17 cellular contexts compared by ENCODE assay signal in the genomic region with DNA sequence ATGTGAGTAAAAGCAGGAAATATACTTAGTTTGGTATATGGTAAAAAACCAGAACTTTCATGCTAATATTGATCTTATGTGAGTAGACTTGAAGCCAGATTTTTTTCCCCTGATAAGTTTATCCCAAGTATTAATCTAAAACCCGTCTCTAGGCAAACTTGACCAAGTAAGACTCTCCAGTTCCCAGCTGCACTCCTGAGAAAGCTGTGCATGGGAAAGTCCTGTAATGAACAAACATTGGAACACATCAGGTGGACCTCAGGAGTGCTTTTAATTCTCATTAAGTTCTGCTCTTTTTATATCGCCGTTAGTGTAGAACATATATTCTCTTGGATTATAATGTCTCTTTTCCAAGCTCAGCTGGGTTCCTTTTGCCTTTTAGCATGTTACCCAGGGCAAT.
A peak's percentile ranks its signal among the peaks of the same experiment; 100 is the strongest.
DNase-seq lines count a peak whose midpoint lies in the region; ATAC-seq, FAIRE-seq and TF ChIP-seq lines count a peak whose summit lies in the region.
"Had no signal": no experiment of that assay in that cellular context is flagged by ENCODE, and none has a peak within 500 bp of the region (broad histone marks: within the 10 kb centered on the region; RNA-seq: fewer than 3 reads in every experiment).

No MANE protein-coding gene starts in this region.

- 21 to 22% methylated on average over 3 of the region's 3 CpGs for WGBS in pancreas, 2 donors

- peaks cover 26% of the 10 kb centered on the region for H3K4me1 Mint-ChIP-seq in activated CD4-positive, alpha-beta memory T cell treated with anti-CD3 and anti-CD28 coated beads for 36 hours (ENCODE audit: low read depth)
- H3K4me1 Mint-ChIP-seq in activated CD4-positive, alpha-beta memory T cell treated with anti-CD3 and anti-CD28 coated beads, Interleukin-2, amount 10 ng/mL, durations not matched to agents 7 days and 5 days = peaks cover 30% of the 10 kb centered on the region
- peaks cover 12 to 28% (median 23%) of the 10 kb centered on the region in 3 donors for H3K4me1 Mint-ChIP-seq in IgD-negative memory B cell
- H3K4me1 Mint-ChIP-seq in immature natural killer cell = peaks cover 15 to 18% of the 10 kb centered on the region in 2 donors

- CTCF ChIA-PET in activated CD4-positive, alpha-beta memory T cell treated with anti-CD3 and anti-CD28 coated beads for 36 hours (lab: Charles Lee) = interaction anchor here (1.1 to 2.2 kb wide), 5 partner anchors 12 to 354 kb away, joined by 3 to 8 read pairs (median 6); no protein-coding TSS in a partner anchor
- CTCF ChIA-PET in activated CD4-positive, alpha-beta memory T cell treated with anti-CD3 and anti-CD28 coated beads, Interleukin-2, amount 10 ng/mL, durations not matched to agents 7 days and 5 days (lab: Charles Lee) = interaction anchor here (0.6 to 2.1 kb wide), 6 partner anchors 14 to 127 kb away, joined by 3 to 7 read pairs (median 3); no protein-coding TSS in a partner anchor

- intact Hi-C loops in activated CD4-positive, alpha-beta memory T cell treated with anti-CD3 and anti-CD28 coated beads for 36 hours (cut with micrococcal nuclease) = loop anchor here (2.0 kb wide), 1 partner anchor 191 kb away; no protein-coding TSS in a partner anchor
- intact Hi-C loops in pancreas (cut with DNase I) = no loop called here

- no peak for DNase-seq in activated CD4-positive, alpha-beta memory T cell treated with anti-CD3 and anti-CD28 coated beads for 36 hours
- no peak for DNase-seq in activated CD4-positive, alpha-beta memory T cell treated with anti-CD3 and anti-CD28 coated beads, Interleukin-2, amount 10 ng/mL, durations not matched to agents 7 days and 5 days
- DNase-seq in immature natural killer cell (no peak), pancreas (peak in 1 of 6 donors; percentile 13), erythroblast (lab: John Stamatoyannopoulos, UW) (no peak), NCI-H510A (lab: John Stamatoyannopoulos, UW) (no peak), NCI-H1694 treated with DMSO at 0.1 percent for 48 hours (lab: John Stamatoyannopoulos, UW) (no peak)
- DNase-seq: ACHN; CD4-positive, alpha-beta T cell; DMS153; DND-41; GOT3; H9 had no signal

- peak; percentile 42 to 73 (median 59) for ATAC-seq in pancreas

- H3K9me3 Mint-ChIP-seq in activated CD4-positive, alpha-beta memory T cell treated with anti-CD3 and anti-CD28 coated beads for 36 hours = no peaks in the 10 kb centered on the region
- H3K9me3 Mint-ChIP-seq in activated CD4-positive, alpha-beta memory T cell treated with anti-CD3 and anti-CD28 coated beads, Interleukin-2, amount 10 ng/mL, durations not matched to agents 7 days and 5 days = no peaks in the 10 kb centered on the region
- no peaks in the 10 kb centered on the region for H3K9me3 Mint-ChIP-seq in IgD-negative memory B cell
- no peaks in the 10 kb centered on the region for H3K9me3 Mint-ChIP-seq in immature natural killer cell
- H3K9me3 Mint-ChIP-seq: CD4-positive, alpha-beta T cell; H9 had no signal

- TF ChIP-seq POLR2A in erythroblast (IDR thresholded peaks at IDR 0.05; ENCODE audit: low read length) = no peak

- H3K4me1 ChIP-seq in pancreas = peaks cover 0 to 17% (median 14%) of the 10 kb centered on the region in 3 donors

- H3K36me3 ChIP-seq in pancreas = peaks cover 0 to 2% (median 0%) of the 10 kb centered on the region in 3 donors

- H3K27me3 Mint-ChIP-seq in activated CD4-positive, alpha-beta memory T cell treated with anti-CD3 and anti-CD28 coated beads for 36 hours = no peaks in the 10 kb centered on the region
- H3K27me3 Mint-ChIP-seq in activated CD4-positive, alpha-beta memory T cell treated with anti-CD3 and anti-CD28 coated beads, Interleukin-2, amount 10 ng/mL, durations not matched to agents 7 days and 5 days = no peaks in the 10 kb centered on the region
- H3K27me3 Mint-ChIP-seq in IgD-negative memory B cell = no peaks in the 10 kb centered on the region
- peaks cover 0 to 11% (median 8%) of the 10 kb centered on the region in 3 donors for H3K27me3 Mint-ChIP-seq in immature natural killer cell (ENCODE audit: low read depth in 3 of 3)
- H3K27me3 Mint-ChIP-seq: CD4-positive, alpha-beta T cell had no signal

- no peak for TF ChIP-seq CTCF in pancreas (IDR thresholded peaks at IDR 0.05)

- H3K4me3 ChIP-seq in pancreas = peak overlapping the region in 1 of 4 donors; percentile 9
- H3K4me3 ChIP-seq: BLaER1 treated with 17β-estradiol and CSF1 and Interleukin-3, amounts not matched to agents 10 nM and 100 nM had no signal

- H3K27me3 ChIP-seq in pancreas = no peaks in the 10 kb centered on the region
- H3K27me3 ChIP-seq: BLaER1 treated with 17β-estradiol and CSF1 and Interleukin-3, amounts not matched to agents 10 nM and 100 nM had no signal

- POLR2A ChIA-PET in activated CD4-positive, alpha-beta memory T cell treated with anti-CD3 and anti-CD28 coated beads for 36 hours (lab: Charles Lee) = interaction anchor here (0.8 to 1.2 kb wide), 3 partner anchors 34 to 127 kb away, joined by 3 read pairs; no protein-coding TSS in a partner anchor
- POLR2A ChIA-PET in activated CD4-positive, alpha-beta memory T cell treated with anti-CD3 and anti-CD28 coated beads, Interleukin-2, amount 10 ng/mL, durations not matched to agents 7 days and 5 days (lab: Charles Lee) = interaction anchor here (1.2 to 1.5 kb wide), 2 partner anchors 11 to 14 kb away, joined by 3 read pairs; no protein-coding TSS in a partner anchor

- FAIRE-seq in pancreas (lab: Jason Lieb, UNC) = no peak
- FAIRE-seq: GM12892, GM19239 had no signal

- H3K9me3 ChIP-seq in pancreas = no peaks in the 10 kb centered on the region
- H3K9me3 ChIP-seq: BLaER1 treated with 17β-estradiol and CSF1 and Interleukin-3, amounts not matched to agents 10 nM and 100 nM had no signal

- no peak overlapping the region for H3K4me3 Mint-ChIP-seq in activated CD4-positive, alpha-beta memory T cell treated with anti-CD3 and anti-CD28 coated beads for 36 hours
- no peak overlapping the region for H3K4me3 Mint-ChIP-seq in activated CD4-positive, alpha-beta memory T cell treated with anti-CD3 and anti-CD28 coated beads, Interleukin-2, amount 10 ng/mL, durations not matched to agents 7 days and 5 days
- H3K4me3 Mint-ChIP-seq in IgD-negative memory B cell (no peak overlapping the region), immature natural killer cell (peak overlapping the region in 1 of 5 donors; percentile 58)
- H3K4me3 Mint-ChIP-seq: CD4-positive, alpha-beta T cell; H9 had no signal

- peaks cover 29% of the 10 kb centered on the region for H3K36me3 Mint-ChIP-seq in activated CD4-positive, alpha-beta memory T cell treated with anti-CD3 and anti-CD28 coated beads for 36 hours
- peaks cover 25% of the 10 kb centered on the region for H3K36me3 Mint-ChIP-seq in activated CD4-positive, alpha-beta memory T cell treated with anti-CD3 and anti-CD28 coated beads, Interleukin-2, amount 10 ng/mL, durations not matched to agents 7 days and 5 days (ENCODE audit: low read depth)
- H3K36me3 Mint-ChIP-seq in IgD-negative memory B cell (peaks cover 9% of the 10 kb centered on the region), immature natural killer cell (peaks cover 8 to 39% (median 23%) of the 10 kb centered on the region in 3 donors)

- peak overlapping the region in 2 of 4 donors; percentile 31 to 61 for H3K27ac ChIP-seq in pancreas
- H3K27ac ChIP-seq: BLaER1 treated with 17β-estradiol and CSF1 and Interleukin-3, amounts not matched to agents 10 nM and 100 nM had no signal

- H3K27ac Mint-ChIP-seq in activated CD4-positive, alpha-beta memory T cell treated with anti-CD3 and anti-CD28 coated beads for 36 hours = peak overlapping the region; percentile 75
- H3K27ac Mint-ChIP-seq in activated CD4-positive, alpha-beta memory T cell treated with anti-CD3 and anti-CD28 coated beads, Interleukin-2, amount 10 ng/mL, durations not matched to agents 7 days and 5 days = no peak overlapping the region
- H3K27ac Mint-ChIP-seq in IgD-negative memory B cell = peak overlapping the region in 2 of 3 donors; percentile 11 to 91
- H3K27ac Mint-ChIP-seq in immature natural killer cell = peak overlapping the region in 5 of 6 donors; percentile 12 to 86 (median 71)
- H3K27ac Mint-ChIP-seq: CD4-positive, alpha-beta T cell; H9 had no signal
